Comparison of ENCODE assay signal across 23 cellular contexts in the genomic region with DNA sequence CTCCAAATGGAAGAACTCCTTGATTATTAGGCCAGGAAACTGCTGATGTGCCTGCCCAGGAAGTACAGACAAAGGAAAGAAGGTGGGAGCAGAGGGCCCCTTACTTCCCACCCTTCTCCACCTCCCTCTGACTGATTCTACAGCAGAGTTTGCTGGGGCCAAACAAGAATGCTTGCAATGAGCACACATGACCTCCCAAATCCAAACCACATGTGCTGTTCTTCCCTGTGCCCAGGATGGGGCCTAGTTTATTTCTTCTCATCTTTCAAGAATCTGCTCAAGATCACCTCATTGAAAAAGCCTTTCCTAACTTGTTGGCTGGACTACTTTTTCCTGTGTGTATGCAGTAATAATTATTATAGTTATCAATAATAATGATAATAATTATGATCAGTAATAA.
"Had no signal": no experiment of that assay in that cellular context is flagged by ENCODE, and none has a peak within 500 bp of the region (broad histone marks: within the 10 kb centered on the region; RNA-seq: fewer than 3 reads in every experiment).

No MANE protein-coding gene starts in this region.

- H3K4me3 ChIP-seq: left ventricle myocardium inferior, lung, ovary, right atrium auricular region, right lobe of liver, smooth muscle cell, tibial nerve, uterus had no signal

- H3K4me1 Mint-ChIP-seq: naive thymus-derived CD4-positive, alpha-beta T cell; stimulated activated memory B cell treated with anti-CD40 and anti-IgM and Interleukin-4, amounts not matched to agents 10 μg/mL and 1 μg/mL and 100 μg/mL, for 72 hours; stimulated activated naive CD8-positive, alpha-beta T cell treated with anti-CD3 and anti-CD28 coated beads, Interleukin-15, amount 100 ng/mL, for 72 hours had no signal

- H3K9me3 ChIP-seq: left ventricle myocardium inferior, ovary, right atrium auricular region, right lobe of liver, tibial nerve, uterus had no signal

- ATAC-seq: naive thymus-derived CD4-positive, alpha-beta T cell; natural killer cell treated with Interleukin-12 subunit alpha and Interleukin-12 subunit beta and Interleukin-15 and Interleukin-18, amount 100 ng/mL, for 72 hours; right lobe of liver; stimulated activated memory B cell treated with anti-CD40 and anti-IgM and Interleukin-4, amounts not matched to agents 10 μg/mL and 1 μg/mL and 100 μg/mL, for 72 hours; stimulated activated naive CD8-positive, alpha-beta T cell treated with anti-CD3 and anti-CD28 coated beads, Interleukin-15, amount 100 ng/mL, for 72 hours had no signal

- H3K36me3 ChIP-seq: left ventricle myocardium inferior, ovary, right atrium auricular region, right lobe of liver, tibial nerve, uterus had no signal

- H3K4me1 ChIP-seq: left ventricle myocardium inferior, right atrium auricular region, right lobe of liver, tibial nerve, uterus had no signal

- H3K27me3 Mint-ChIP-seq: natural killer cell treated with Interleukin-12 subunit alpha and Interleukin-12 subunit beta and Interleukin-15 and Interleukin-18, amount 100 ng/mL, for 72 hours; progenitor cell of endocrine pancreas; stimulated activated memory B cell treated with anti-CD40 and anti-IgM and Interleukin-4, amounts not matched to agents 10 μg/mL and 1 μg/mL and 100 μg/mL, for 72 hours; stimulated activated naive CD8-positive, alpha-beta T cell treated with anti-CD3 and anti-CD28 coated beads, Interleukin-15, amount 100 ng/mL, for 72 hours; type B pancreatic cell had no signal

- H3K9me3 Mint-ChIP-seq: mesothelial cell of epicardium; natural killer cell treated with Interleukin-12 subunit alpha and Interleukin-12 subunit beta and Interleukin-15 and Interleukin-18, amount 100 ng/mL, for 72 hours; stimulated activated naive CD8-positive, alpha-beta T cell treated with anti-CD3 and anti-CD28 coated beads, Interleukin-15, amount 100 ng/mL, for 72 hours; type B pancreatic cell had no signal

- H3K36me3 Mint-ChIP-seq: mesothelial cell of epicardium; naive thymus-derived CD4-positive, alpha-beta T cell; natural killer cell treated with Interleukin-12 subunit alpha and Interleukin-12 subunit beta and Interleukin-15 and Interleukin-18, amount 100 ng/mL, for 72 hours; stimulated activated memory B cell treated with anti-CD40 and anti-IgM and Interleukin-4, amounts not matched to agents 10 μg/mL and 1 μg/mL and 100 μg/mL, for 72 hours; type B pancreatic cell had no signal

- H3K27ac Mint-ChIP-seq: mesothelial cell of epicardium; naive thymus-derived CD4-positive, alpha-beta T cell; natural killer cell treated with Interleukin-12 subunit alpha and Interleukin-12 subunit beta and Interleukin-15 and Interleukin-18, amount 100 ng/mL, for 72 hours; progenitor cell of endocrine pancreas; stimulated activated memory B cell treated with anti-CD40 and anti-IgM and Interleukin-4, amounts not matched to agents 10 μg/mL and 1 μg/mL and 100 μg/mL, for 72 hours; stimulated activated naive CD8-positive, alpha-beta T cell treated with anti-CD3 and anti-CD28 coated beads, Interleukin-15, amount 100 ng/mL, for 72 hours; type B pancreatic cell had no signal

- H3K4me3 Mint-ChIP-seq: mesothelial cell of epicardium; naive thymus-derived CD4-positive, alpha-beta T cell; natural killer cell treated with Interleukin-12 subunit alpha and Interleukin-12 subunit beta and Interleukin-15 and Interleukin-18, amount 100 ng/mL, for 72 hours; stimulated activated memory B cell treated with anti-CD40 and anti-IgM and Interleukin-4, amounts not matched to agents 10 μg/mL and 1 μg/mL and 100 μg/mL, for 72 hours; stimulated activated naive CD8-positive, alpha-beta T cell treated with anti-CD3 and anti-CD28 coated beads, Interleukin-15, amount 100 ng/mL, for 72 hours; type B pancreatic cell had no signal

- H3K27ac ChIP-seq: left ventricle myocardium inferior, ovary, right atrium auricular region, right lobe of liver, tibial nerve, uterus had no signal

- H3K27me3 ChIP-seq: ovary, right atrium auricular region, right lobe of liver, tibial nerve, uterus had no signal

- DNase-seq: islet precursor cell; left ventricle myocardium inferior; mesendoderm; naive thymus-derived CD4-positive, alpha-beta T cell; ovary; right lobe of liver; stimulated activated CD4-positive, alpha-beta T cell treated with anti-CD3 and anti-CD28 coated beads, Interleukin-1b, Interleukin-23, amount 100 ng/mL, for 48 hours; stimulated activated CD4-positive, alpha-beta T cell treated with anti-CD3 and anti-CD28 coated beads, Interleukin-2, amount 100 ng/mL, for 48 hours; stimulated activated CD4-positive, alpha-beta T cell treated with anti-CD3 and anti-CD28 coated beads, Interleukin-4, amount 100 ng/mL, for 4 hours; stimulated activated CD8-positive, alpha-beta memory T cell treated with anti-CD3 and anti-CD28 coated beads, Interleukin-4, amount 100 ng/mL, for 48 hours; stimulated activated naive CD4-positive, alpha-beta T cell treated with Interleukin-2 at 50 U/mL for 16 hours; stimulated activated naive CD8-positive, alpha-beta T cell treated with anti-CD3 and anti-CD28 coated beads, Interleukin-15, amount 100 ng/mL, for 72 hours; substantia nigra; uterus had no signal

- H3K4me2 ChIP-seq: smooth muscle cell had no signal
